Comparison of ENCODE assay signal across 9 cellular contexts in the genomic region with DNA sequence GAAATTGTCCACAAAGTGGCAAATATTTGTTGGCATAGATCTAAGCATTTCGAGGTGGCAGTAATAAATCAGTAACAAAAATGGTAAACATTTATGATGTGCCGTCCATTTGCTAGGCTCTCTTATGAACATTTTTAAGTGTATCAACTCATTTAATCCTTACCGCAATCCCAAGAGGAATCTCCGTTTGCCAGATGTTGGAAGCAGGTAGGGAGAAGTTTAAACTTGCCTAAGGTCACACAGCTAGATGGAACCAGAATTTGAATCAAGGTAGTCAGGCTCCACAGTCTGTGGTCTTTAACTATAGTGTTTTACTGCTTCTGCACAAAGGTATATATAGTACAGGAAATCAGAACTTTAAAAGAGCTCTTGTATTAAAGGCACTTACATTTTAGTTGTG. TPM values are rescaled to one million over a fixed set of nuclear protein-coding genes. Genes with fewer than 3 reads are reported as not detected.
DNase-seq lines count a peak whose midpoint lies in the region; ATAC-seq and TF ChIP-seq lines count a peak whose summit lies in the region.
"Had no signal": no experiment of that assay in that cellular context is flagged by ENCODE, and none has a peak within 500 bp of the region (broad histone marks: within the 10 kb centered on the region; RNA-seq: fewer than 3 reads in every experiment).

No MANE protein-coding gene starts in this region.

- H3K4me3 Mint-ChIP-seq in activated naive CD4-positive, alpha-beta T cell treated with anti-CD3 and anti-CD28 coated beads, Interleukin-2, amount 50 U/mL, for 24 hours, result peak overlapping the region; percentile 92
- H3K4me3 Mint-ChIP-seq in activated B cell treated with CpG ODN at 0.5 μM for 24 hours (peak overlapping the region; percentile 98), glutamatergic neuron (ENCODE audit: unreplicated experiment) (peak overlapping the region; percentile 15)

- TF ChIP-seq EP300 in tibial nerve (IDR thresholded peaks at IDR 0.05), result no peak

- no peak for TF ChIP-seq POLR2A in tibial nerve (IDR thresholded peaks at IDR 0.05)

- no peaks in the 10 kb centered on the region for H3K27me3 Mint-ChIP-seq in activated naive CD4-positive, alpha-beta T cell treated with anti-CD3 and anti-CD28 coated beads, Interleukin-2, amount 50 U/mL, for 24 hours
- H3K27me3 Mint-ChIP-seq in activated B cell treated with CpG ODN at 0.5 μM for 24 hours, result no peaks in the 10 kb centered on the region
- H3K27me3 Mint-ChIP-seq in glutamatergic neuron (ENCODE audit: unreplicated experiment), result peaks cover 6% of the 10 kb centered on the region

- POLR2A ChIA-PET in activated B cell treated with CpG ODN at 0.5 μM for 24 hours (lab: Charles Lee), result no interaction called here

- H3K27me3 ChIP-seq in tibial nerve, result no peaks in the 10 kb centered on the region

- no peak for TF ChIP-seq CTCF in activated B cell treated with CpG ODN at 0.5 μM for 24 hours (IDR thresholded peaks at IDR 0.05)
- TF ChIP-seq CTCF in glutamatergic neuron (IDR thresholded peaks at IDR 0.05; ENCODE audit: partially characterized antibody, unreplicated experiment), result no peak
- no peak for TF ChIP-seq CTCF in tibial nerve (IDR thresholded peaks at IDR 0.05)

- no peak for DNase-seq in activated naive CD4-positive, alpha-beta T cell (lab: John Stamatoyannopoulos, UW)
- DNase-seq in activated B cell treated with CpG ODN at 0.5 μM for 24 hours (no peak), glutamatergic neuron (no peak), tibial nerve (ENCODE audit: low spot score in 2 of 2) (no peak), GOT3 (lab: John Stamatoyannopoulos, UW) (no peak), NCI-H446 treated with DMSO at 0.1 percent for 48 hours (lab: John Stamatoyannopoulos, UW) (no peak)
- DNase-seq: C1 segment of cervical spinal cord had no signal

- peaks cover 67% of the 10 kb centered on the region for H3K4me1 Mint-ChIP-seq in activated naive CD4-positive, alpha-beta T cell treated with anti-CD3 and anti-CD28 coated beads, Interleukin-2, amount 50 U/mL, for 24 hours
- H3K4me1 Mint-ChIP-seq in activated B cell treated with CpG ODN at 0.5 μM for 24 hours, result peaks cover 59% of the 10 kb centered on the region
- H3K4me1 Mint-ChIP-seq in glutamatergic neuron (ENCODE audit: low read depth, unreplicated experiment), result peaks cover 12% of the 10 kb centered on the region

- 63 to 65% methylated on average over 4 of the region's 4 CpGs for WGBS in tibial nerve, 2 donors

- ATAC-seq in activated B cell treated with CpG ODN at 0.5 μM for 24 hours (ENCODE audit: low read depth), result no peak
- ATAC-seq in HG03442 (IDR thresholded peaks at IDR 0.05; ENCODE audit: unreplicated experiment), result no peak

- peaks cover 13% of the 10 kb centered on the region for H3K36me3 Mint-ChIP-seq in activated naive CD4-positive, alpha-beta T cell treated with anti-CD3 and anti-CD28 coated beads, Interleukin-2, amount 50 U/mL, for 24 hours
- H3K36me3 Mint-ChIP-seq in activated B cell treated with CpG ODN at 0.5 μM for 24 hours (ENCODE audit: low read depth), result peaks cover 19% of the 10 kb centered on the region
- no peaks in the 10 kb centered on the region for H3K36me3 Mint-ChIP-seq in glutamatergic neuron (ENCODE audit: unreplicated experiment)

- H3K4me3 ChIP-seq in tibial nerve, result peak overlapping the region in 1 of 4 donors; percentile 95

- no peaks in the 10 kb centered on the region for H3K9me3 Mint-ChIP-seq in activated naive CD4-positive, alpha-beta T cell treated with anti-CD3 and anti-CD28 coated beads, Interleukin-2, amount 50 U/mL, for 24 hours
- H3K9me3 Mint-ChIP-seq in activated B cell treated with CpG ODN at 0.5 μM for 24 hours (no peaks in the 10 kb centered on the region), glutamatergic neuron (ENCODE audit: unreplicated experiment) (peaks cover 3% of the 10 kb centered on the region)

- peaks cover 0 to 52% (median 19%) of the 10 kb centered on the region in 4 donors for H3K4me1 ChIP-seq in tibial nerve

- peak overlapping the region in 3 of 4 donors; percentile 9 to 100 (median 98) for H3K27ac ChIP-seq in tibial nerve

- no peaks in the 10 kb centered on the region for H3K9me3 ChIP-seq in tibial nerve

- CTCF ChIA-PET in activated B cell treated with CpG ODN at 0.5 μM for 24 hours (lab: Charles Lee), result no interaction called here

- H3K27ac Mint-ChIP-seq in activated naive CD4-positive, alpha-beta T cell treated with anti-CD3 and anti-CD28 coated beads, Interleukin-2, amount 50 U/mL, for 24 hours, result peak overlapping the region; percentile 62
- H3K27ac Mint-ChIP-seq in activated B cell treated with CpG ODN at 0.5 μM for 24 hours (no peak overlapping the region), glutamatergic neuron (ENCODE audit: unreplicated experiment) (no peak overlapping the region)

- peaks cover 0 to 5% (median 0%) of the 10 kb centered on the region in 3 donors for H3K36me3 ChIP-seq in tibial nerve

- intact Hi-C loops in activated B cell treated with CpG ODN at 0.5 μM for 24 hours (cut with micrococcal nuclease), result no loop called here

RNA-seq across cellular contexts. Expression of gene MKLN1, which starts 2.6 kb away (rescaled TPM):
- 48.9 and 64.6 TPM in 2 replicates for total RNA-seq in activated B cell treated with CpG ODN at 0.5 μM for 24 hours
- 36.7 TPM for total RNA-seq in glutamatergic neuron (ENCODE audit: unreplicated experiment)
- 100 to 1,000 TPM in 1 of 4 donors, 10 to 100 TPM in 3; 86.4 to 143 (median 95.0) TPM for total RNA-seq in tibial nerve

Comparison
In these comparisons a context has a peak if more than half of its experiments do, and no peak if none do; other contexts are left out.
1. H3K4me3 Mint-ChIP-seq: peak in every context shown above with its lines; median percentile 98 in activated B cell treated with CpG ODN at 0.5 μM for 24 hours; 92 in activated naive CD4-positive, alpha-beta T cell treated with anti-CD3 and anti-CD28 coated beads, Interleukin-2, amount 50 U/mL, for 24 hours; 15 in glutamatergic neuron.